In genomic region chr10:93893646-93894515, GRCh38 we compare ENCODE assay signal across 1 cellular context.
A peak's percentile ranks its signal among the peaks of the same experiment; 100 is the strongest.
TF ChIP-seq lines count a peak whose summit lies in the region.

Gene SLC35G1, plus strand, starts transcription at chr10:93893978. Its CDS starts 56 bp downstream, at chr10:93894034.

TF ChIP-seq in SK-N-SH, 30 proteins besides CTCF, POLR2A, EP300 and RAD21 (continued from another document):
- peak; percentile 74; the same call in 1 of the 2 replicates for TF ChIP-seq POLR2AphosphoS5 (IDR thresholded peaks at IDR 0.05; ENCODE audit: low read depth, low read length)
- TF ChIP-seq FOSL2 (IDR thresholded peaks at IDR 0.05; ENCODE audit: borderline replicate concordance, low read depth), result no peak
- no peak for TF ChIP-seq USF1 (IDR thresholded peaks at IDR 0.05; ENCODE audit: borderline replicate concordance, low read depth)
- 0 out of 2 replicates have a peak, but pooled peaks have one; percentile 46 for TF ChIP-seq SIN3A (IDR thresholded peaks at IDR 0.05; ENCODE audit: borderline replicate concordance, low read depth, low read length)
- TF ChIP-seq, protein P1, sequence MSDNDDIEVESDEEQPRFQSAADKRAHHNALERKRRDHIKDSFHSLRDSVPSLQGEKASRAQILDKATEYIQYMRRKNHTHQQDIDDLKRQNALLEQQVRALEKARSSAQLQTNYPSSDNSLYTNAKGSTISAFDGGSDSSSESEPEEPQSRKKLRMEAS (IDR thresholded peaks at IDR 0.05; ENCODE audit: low read depth), result peak; percentile 68; the same call in 1 of the 2 replicates
- TF ChIP-seq TEAD4 (IDR thresholded peaks at IDR 0.05; ENCODE audit: borderline replicate concordance, insufficient read depth), result no peak
- no peak for TF ChIP-seq PBX3 (IDR thresholded peaks at IDR 0.05)
- TF ChIP-seq FOXJ3 (CRISPR knock-in tag; IDR thresholded peaks at IDR 0.05), result no peak
